In genomic region chr19:1624458-1624857, GRCh38 we compare ENCODE assay signal across 9 cellular contexts. TPM values are rescaled to one million over a fixed set of nuclear protein-coding genes. Genes with fewer than 3 reads are reported as not detected.
DNase-seq lines count a peak whose midpoint lies in the region; ATAC-seq and TF ChIP-seq lines count a peak whose summit lies in the region.
"Had no signal": no experiment of that assay in that cellular context is flagged by ENCODE, and none has a peak within 500 bp of the region (broad histone marks: within the 10 kb centered on the region; RNA-seq: fewer than 3 reads in every experiment).

No MANE protein-coding gene starts in this region.

- no peak overlapping the region for H3K4me3 Mint-ChIP-seq in activated naive CD8-positive, alpha-beta T cell treated with anti-CD3 and anti-CD28 coated beads for 36 hours

- no peaks in the 10 kb centered on the region for H3K9me2 ChIP-seq in OCI-LY7 (ENCODE audit: insufficient read depth, low read length)

- H3K9me3 Mint-ChIP-seq in activated naive CD8-positive, alpha-beta T cell treated with anti-CD3 and anti-CD28 coated beads for 36 hours = no peaks in the 10 kb centered on the region

- peaks cover 2% of the 10 kb centered on the region for H3K36me3 Mint-ChIP-seq in activated naive CD8-positive, alpha-beta T cell treated with anti-CD3 and anti-CD28 coated beads for 36 hours

- H3K4me2 ChIP-seq in OCI-LY7 (ENCODE audit: low read length) = no peak overlapping the region

- H3K9me3 ChIP-seq in OCI-LY7 (ENCODE audit: low read length) (no peaks in the 10 kb centered on the region), heart right ventricle (no peaks in the 10 kb centered on the region), sigmoid colon (no peaks in the 10 kb centered on the region)

- DNase-seq in activated effector memory CD4-positive, alpha-beta T cell treated with anti-CD3 and anti-CD28 coated beads, Interleukin-2, amount 50 U/mL, for 16 hours = peak; percentile 79
- no peak for DNase-seq in activated effector memory CD4-positive, alpha-beta T cell treated with Interleukin-2 at 50 U/mL for 16 hours
- DNase-seq in OCI-LY7 (ENCODE audit: low spot score) (peak; percentile 72), heart right ventricle (peak; percentile 48 to 50), sigmoid colon (peak; percentile 78)
- DNase-seq in activated naive CD8-positive, alpha-beta T cell treated with anti-CD3 and anti-CD28 coated beads for 36 hours = peak; percentile 57

- H3K4me1 ChIP-seq in OCI-LY7 (ENCODE audit: insufficient read depth, low read length, poor library complexity, severe bottlenecking) (peaks cover 29% of the 10 kb centered on the region), heart right ventricle (no peaks in the 10 kb centered on the region), sigmoid colon (no peaks in the 10 kb centered on the region)

- H3K79me2 ChIP-seq in OCI-LY7 (ENCODE audit: insufficient read depth, low read depth, low read length) = peaks cover 17% of the 10 kb centered on the region; the same call in 1 of the 2 replicates

- H3K4me3 ChIP-seq in OCI-LY7 (ENCODE audit: low read depth, low read length, poor library complexity, severe bottlenecking) (no peak overlapping the region), heart right ventricle (no peak overlapping the region), sigmoid colon (no peak overlapping the region)

- TSS peak; percentile 33 for BruUV-seq in OCI-LY7 (replicated peaks; lab: Mats Ljungman, UMichigan)

- 66 to 87% methylated on average over 23 of the region's 23 CpGs for WGBS in heart right ventricle, 2 donors
- 78 to 90% methylated on average over 23 of the region's 23 CpGs for WGBS in sigmoid colon, 2 donors

- no peak overlapping the region for H3K27ac Mint-ChIP-seq in activated naive CD8-positive, alpha-beta T cell treated with anti-CD3 and anti-CD28 coated beads for 36 hours

- H2AFZ ChIP-seq in OCI-LY7 (ENCODE audit: low read length) = no peak overlapping the region

- no peak for TF ChIP-seq EP300 in sigmoid colon (IDR thresholded peaks at IDR 0.05)

- peak in 6 of 8 donors; percentile 35 to 73 (median 59) for ATAC-seq in heart right ventricle
- ATAC-seq in HG02938 (IDR thresholded peaks at IDR 0.05; ENCODE audit: unreplicated experiment) = no peak
- ATAC-seq in HG02840 (IDR thresholded peaks at IDR 0.05; ENCODE audit: low FRiP score, unreplicated experiment) = no peak

- POLR2A ChIA-PET in OCI-LY7 (lab: Charles Lee) = no interaction called here

- peak; percentile 85 for TF ChIP-seq CTCF in OCI-LY7 (conservative IDR thresholded peaks at IDR 0.05; ENCODE audit: low read length)
- peak in 7 of 9 donors; percentile 46 to 64 (median 54) for TF ChIP-seq CTCF in heart right ventricle (IDR thresholded peaks at IDR 0.05)
- TF ChIP-seq CTCF in sigmoid colon (IDR thresholded peaks at IDR 0.05) = peak; percentile 53 to 84 (median 72)

- no peaks in the 10 kb centered on the region for H3K27me3 Mint-ChIP-seq in activated naive CD8-positive, alpha-beta T cell treated with anti-CD3 and anti-CD28 coated beads for 36 hours

- no peak for TF ChIP-seq POLR2A in sigmoid colon (IDR thresholded peaks at IDR 0.05)

- intact Hi-C loops in OCI-LY7 (cut with micrococcal nuclease; ENCODE audit: unreplicated experiment) (no loop called here), heart right ventricle (cut with DNase I) (loop anchor here in 1 of 10 donors (5.0 kb wide), 1 partner anchor 143 kb away; no protein-coding TSS in a partner anchor), sigmoid colon (cut with DNase I) (loop anchor here (2.0 kb wide), 1 partner anchor 48 kb away; no protein-coding TSS in a partner anchor)

- H3K27ac ChIP-seq in OCI-LY7 (ENCODE audit: low read depth, low read length, poor library complexity, severe bottlenecking) (no peak overlapping the region), heart right ventricle (no peak overlapping the region), sigmoid colon (no peak overlapping the region)
- H3K27ac ChIP-seq: epithelial cell of prostate had no signal

- H3K4me1 Mint-ChIP-seq in activated naive CD8-positive, alpha-beta T cell treated with anti-CD3 and anti-CD28 coated beads for 36 hours = no peaks in the 10 kb centered on the region

- CTCF ChIA-PET in OCI-LY7 (lab: Charles Lee; ENCODE audit: unreplicated experiment) = no interaction called here

- peaks cover 5% of the 10 kb centered on the region; the same call in 1 of the 2 replicates for H4K20me1 ChIP-seq in OCI-LY7 (ENCODE audit: insufficient read depth, low read length)

- H3K36me3 ChIP-seq in OCI-LY7 (ENCODE audit: insufficient read depth, low read length) (peaks cover 87% of the 10 kb centered on the region), heart right ventricle (peaks cover 0 to 72% (median 5%) of the 10 kb centered on the region in 9 donors), sigmoid colon (peaks cover 0 to 55% (median 5%) of the 10 kb centered on the region in 4 donors)

- H3K27me3 ChIP-seq in heart right ventricle (no peaks in the 10 kb centered on the region), sigmoid colon (no peaks in the 10 kb centered on the region)

RNA-seq across cellular contexts. Expression of gene UQCR11, which starts 19.2 kb away (rescaled TPM):
- 85.3 and 86.2 TPM in 2 replicates for total RNA-seq in OCI-LY7 (2014; rRNA removed; shearing (Covaris generic))
- total RNA-seq in OCI-LY7 (2022) (143 and 187 TPM in 2 replicates), heart right ventricle (1,000 to 10,000 TPM in 2 of 10 donors, 100 to 1,000 TPM in 8; 569 to 1,132 (median 804) TPM), sigmoid colon (100 to 1,000 TPM in 3 of 4 donors, 10 to 100 TPM in 1; 81.1 to 176 (median 122) TPM)
- 100 to 1,000 TPM; 229 to 244 TPM for total RNA-seq in activated naive CD8-positive, alpha-beta T cell treated with anti-CD3 and anti-CD28 coated beads for 36 hours
- polyA plus RNA-seq in heart right ventricle (100 to 1,000 TPM; 141 to 382 TPM), sigmoid colon (100 to 1,000 TPM; 158 to 339 (median 330) TPM)

RNA-seq across cellular contexts. Expression of gene TCF3, which starts 28.0 kb away (rescaled TPM):
- total RNA-seq in OCI-LY7 (2014; rRNA removed; shearing (Covaris generic)) = 413 and 518 TPM in 2 replicates
- 811 and 878 TPM in 2 replicates for total RNA-seq in OCI-LY7 (2022)
- total RNA-seq in activated naive CD8-positive, alpha-beta T cell treated with anti-CD3 and anti-CD28 coated beads for 36 hours = 100 to 1,000 TPM; 106 TPM
- 10 to 100 TPM; 12.4 to 29.2 (median 17.9) TPM for total RNA-seq in heart right ventricle
- 10 to 100 TPM; 20.1 to 38.1 TPM for polyA plus RNA-seq in heart right ventricle
- 10 to 100 TPM; 29.6 to 50.2 (median 31.8) TPM for total RNA-seq in sigmoid colon
- 10 to 100 TPM; 18.6 to 66.9 (median 28.4) TPM for polyA plus RNA-seq in sigmoid colon

RNA-seq across cellular contexts. Expression of gene MBD3, which starts 31.8 kb away (rescaled TPM):
- total RNA-seq in OCI-LY7 (2014; rRNA removed; shearing (Covaris generic)) = 147 and 172 TPM in 2 replicates
- total RNA-seq in OCI-LY7 (2022) = 168 TPM in 2 replicates
- 100 to 1,000 TPM; 111 to 117 TPM for total RNA-seq in activated naive CD8-positive, alpha-beta T cell treated with anti-CD3 and anti-CD28 coated beads for 36 hours
- total RNA-seq in heart right ventricle = 100 to 1,000 TPM in 1 of 10 donors, 10 to 100 TPM in 9; 34.5 to 101 (median 47.7) TPM
- polyA plus RNA-seq in heart right ventricle = 100 to 1,000 TPM; 111 to 125 TPM
- 10 to 100 TPM; 52.3 to 88.6 (median 71.3) TPM for total RNA-seq in sigmoid colon
- 100 to 1,000 TPM in 1 of 3 donors, 10 to 100 TPM in 2; 26.1 to 105 (median 33.0) TPM for polyA plus RNA-seq in sigmoid colon

RNA-seq across cellular contexts. Expression of gene MEX3D, which starts 56.3 kb away (rescaled TPM):
- total RNA-seq in OCI-LY7 (2014; rRNA removed; shearing (Covaris generic)) = 11.7 and 13.6 TPM in 2 replicates
- 9.4 and 11.9 TPM in 2 replicates for total RNA-seq in OCI-LY7 (2022)
- total RNA-seq in activated naive CD8-positive, alpha-beta T cell treated with anti-CD3 and anti-CD28 coated beads for 36 hours = 1 to 10 TPM; 6.1 to 6.5 TPM
- total RNA-seq in heart right ventricle = 1 to 10 TPM; 5.4 to 9.4 (median 8.1) TPM
- 1 to 10 TPM; 1.8 to 5.9 TPM for polyA plus RNA-seq in heart right ventricle
- 10 to 100 TPM in 3 of 4 donors, 1 to 10 TPM in 1; 7.4 to 16.1 (median 12.9) TPM for total RNA-seq in sigmoid colon
- 10 to 100 TPM in 1 of 3 donors, 1 to 10 TPM in 2; 4.8 to 10.3 (median 5.1) TPM for polyA plus RNA-seq in sigmoid colon

Comparison
In these comparisons a context has a peak if more than half of its experiments do, and no peak if none do; other contexts are left out.
1. ATAC-seq: peak in heart right ventricle (6 of 8); none in HG02938 (single experiment) and HG02840 (single experiment).
2. Peak in every context shown above with its lines, with median percentiles within 50 percentile points of each other: CTCF ChIP-seq.